ENCODE assay signal across 8 cellular contexts in the genomic region with DNA sequence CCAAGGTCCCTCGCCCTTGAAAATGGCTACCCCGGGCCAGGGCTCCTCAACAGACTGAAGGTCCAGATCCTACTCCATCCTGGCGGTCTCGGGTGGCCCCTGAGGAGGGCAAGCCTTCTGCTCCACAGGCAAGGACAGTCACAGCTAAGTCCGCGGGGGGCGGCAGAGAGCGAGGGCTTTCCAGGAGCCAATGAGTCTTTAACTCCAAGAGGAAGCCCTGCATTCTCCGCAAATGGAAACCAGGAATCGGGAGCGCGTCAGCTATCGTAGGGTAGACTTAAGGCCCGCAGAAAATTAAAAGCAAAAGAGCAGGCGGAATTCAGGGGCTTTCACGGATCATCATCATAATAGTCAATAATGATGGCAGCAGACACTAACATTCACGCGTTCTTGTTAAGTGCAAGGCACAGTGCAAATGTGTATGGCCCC.
DNase-seq lines count a peak whose midpoint lies in the region; ATAC-seq, FAIRE-seq and TF ChIP-seq lines count a peak whose summit lies in the region.

No MANE protein-coding gene starts in this region.

- TF ChIP-seq CTCF in AG10803 (conservative IDR thresholded peaks at IDR 0.05; ENCODE audit: low read length), result peak; percentile 41
- peak; percentile 30 to 72 for TF ChIP-seq CTCF in left lung (IDR thresholded peaks at IDR 0.05)

- peak; percentile 87 for FAIRE-seq in GM19239 (lab: Jason Lieb, UNC)

- H3K27ac ChIP-seq in left lung, result peak overlapping the region; percentile 94 to 97

- H3K27me3 ChIP-seq in left lung, result no peaks in the 10 kb centered on the region

- peak overlapping the region; percentile 71 for H3K4me3 ChIP-seq in AG10803 (ENCODE audit: low read length)
- peak overlapping the region; percentile 80 to 87 for H3K4me3 ChIP-seq in left lung

- intact Hi-C loops in left lung (cut with DNase I), result no loop called here

- ATAC-seq in HG03439 (IDR thresholded peaks at IDR 0.05; ENCODE audit: unreplicated experiment) (peak; percentile 67), left lung (peak; percentile 89)

- DNase-seq in AG10803 (ENCODE audit: low read depth) (peak; percentile 91), GM19239 (ENCODE audit: insufficient read length, low spot score) (peak; percentile 53), NCI-H524 (lab: John Stamatoyannopoulos, UW) (peak; percentile 87 to 94), dermis blood vessel endothelial cell (peak; percentile 98), left lung (peak; percentile 92 to 96)
- peak; percentile 80 for DNase-seq in activated CD4-positive, alpha-beta T cell treated with anti-CD3 and anti-CD28 coated beads, Interleukin-2, amount 50 U/mL, for 1 hour
- DNase-seq in stimulated activated CD4-positive, alpha-beta T cell treated with anti-CD3 and anti-CD28 coated beads, Interleukin-2, amount 100 ng/mL, for 24 hours, result peak; percentile 74 to 84

- peaks cover 0 to 42% of the 10 kb centered on the region in 2 donors for H3K4me1 ChIP-seq in left lung

- peaks cover 0 to 3% of the 10 kb centered on the region in 2 donors for H3K9me3 ChIP-seq in left lung

- H3K36me3 ChIP-seq in left lung, result no peaks in the 10 kb centered on the region

Comparison
In these comparisons a context has a peak if more than half of its experiments do, and no peak if none do; other contexts are left out.
1. Peak in every context shown above with its lines: DNase-seq, ATAC-seq, H3K4me3 ChIP-seq and H3K27ac ChIP-seq.